Comparison of ENCODE assay signal across 18 cellular contexts in genomic region chr1:185862235-185862634, GRCh38.
DNase-seq lines count a peak whose midpoint lies in the region; ATAC-seq and TF ChIP-seq lines count a peak whose summit lies in the region.
"Had no signal": no experiment of that assay in that cellular context is flagged by ENCODE, and none has a peak within 500 bp of the region (broad histone marks: within the 10 kb centered on the region; RNA-seq: fewer than 3 reads in every experiment).

No MANE protein-coding gene starts in this region.

- DNase-seq in EH (ENCODE audit: low read depth) (peak; percentile 54), OCI-M1 (lab: John Stamatoyannopoulos, UW) (peak; percentile 85), brain microvascular endothelial cell (no peak), myocyte (ENCODE audit: low read depth) (peak; percentile 3), 8988T (no peak), left ventricle myocardium inferior (no peak)
- DNase-seq: activated CD4-positive, alpha-beta memory T cell treated with anti-CD3 and anti-CD28 coated beads for 36 hours; activated naive CD4-positive, alpha-beta T cell treated with anti-CD3 and anti-CD28 coated beads, Interleukin-2, amount 50 U/mL, for 16 hours; activated T-cell treated with anti-CD3 and anti-CD28 coated beads, Interleukin-2, amount 50 U/mL, for 24 hours; AML-193; cortex of kidney; NCI-H2171 treated with DMSO at 0.1 percent for 48 hours; occipital lobe; sigmoid colon; stimulated activated CD4-positive, alpha-beta T cell treated with anti-CD3 and anti-CD28 coated beads, Interleukin-2, amount 100 ng/mL, for 48 hours had no signal

- peak overlapping the region; percentile 71 for H3K27ac ChIP-seq in brain microvascular endothelial cell
- H3K27ac ChIP-seq in left ventricle myocardium inferior (replicated peaks), result no peak overlapping the region
- H3K27ac ChIP-seq: sigmoid colon, VCaP had no signal

- TF ChIP-seq CTCF in brain microvascular endothelial cell (IDR thresholded peaks at IDR 0.05; ENCODE audit: low read depth, low read length, missing control alignments), result no peak
- TF ChIP-seq CTCF in left ventricle myocardium inferior (IDR thresholded peaks at IDR 0.05; ENCODE audit: borderline replicate concordance), result no peak

- no peaks in the 10 kb centered on the region for H3K4me1 ChIP-seq in left ventricle myocardium inferior
- H3K4me1 ChIP-seq: sigmoid colon had no signal

- ATAC-seq in HG03175 (IDR thresholded peaks at IDR 0.05; ENCODE audit: unreplicated experiment) (no peak), GM19023 (IDR thresholded peaks at IDR 0.05; ENCODE audit: unreplicated experiment) (no peak)

- H3K4me3 ChIP-seq in brain microvascular endothelial cell (ENCODE audit: low read depth, low read length) (no peak overlapping the region), left ventricle myocardium inferior (no peak overlapping the region)
- H3K4me3 ChIP-seq: sigmoid colon had no signal

- H3K27me3 ChIP-seq in brain microvascular endothelial cell (replicated peaks) (no peaks in the 10 kb centered on the region), left ventricle myocardium inferior (ENCODE audit: low read depth) (no peaks in the 10 kb centered on the region)
- H3K27me3 ChIP-seq: sigmoid colon had no signal

- in situ Hi-C loops in brain microvascular endothelial cell (cut with HindIII; ENCODE audit: low pct_ligation_motif_present, low sequenced_read_pairs), result no loop called here

- intact Hi-C loops in left ventricle myocardium inferior (cut with micrococcal nuclease), result no loop called here

- H3K9me3 ChIP-seq in left ventricle myocardium inferior (replicated peaks), result no peaks in the 10 kb centered on the region
- H3K9me3 ChIP-seq: sigmoid colon had no signal

- H3K36me3 ChIP-seq in brain microvascular endothelial cell (replicated peaks) (no peaks in the 10 kb centered on the region), left ventricle myocardium inferior (no peaks in the 10 kb centered on the region)
- H3K36me3 ChIP-seq: sigmoid colon had no signal

Comparison
In these comparisons a context has a peak if more than half of its experiments do, and no peak if none do; other contexts are left out.
1. DNase-seq: peak in EH (single experiment), OCI-M1 (single experiment) and myocyte (single experiment); none in brain microvascular endothelial cell (single experiment), 8988T (single experiment) and left ventricle myocardium inferior (single experiment).